Comparison of ENCODE assay signal across 8 cellular contexts in genomic region chr11:113314389-113315301, GRCh38. TPM values are rescaled to one million over a fixed set of nuclear protein-coding genes. Genes with fewer than 3 reads are reported as not detected.
DNase-seq lines count a peak whose midpoint lies in the region; ATAC-seq and TF ChIP-seq lines count a peak whose summit lies in the region.

TSS of gene TTC12 (plus strand) at chr11:113314583. CDS start at chr11:113316258, 1,675 bp downstream.

- peak; percentile 88 to 92 (median 90) for DNase-seq in CD4-positive, CD25-positive, alpha-beta regulatory T cell
- DNase-seq in OCI-LY7 (ENCODE audit: low spot score) (peak; percentile 74), esophagus muscularis mucosa (ENCODE audit: extremely low spot score) (peak; percentile 98), myocyte (ENCODE audit: low read depth) (peak; percentile 96)
- DNase-seq in activated T-cell treated with anti-CD3 and anti-CD28 coated beads, Interleukin-2, amount 50 U/mL, for 4 hours: peak; percentile 92
- DNase-seq in stimulated activated CD8-positive, alpha-beta memory T cell treated with anti-CD3 and anti-CD28 coated beads, Interleukin-7, amount 100 ng/mL, for 24 hours (ENCODE audit: low read depth): peak; percentile 87

- H3K27ac ChIP-seq in CD4-positive, CD25-positive, alpha-beta regulatory T cell (ENCODE audit: insufficient read depth, low read length, poor library complexity, severe bottlenecking): peak within 1 kb of the TSS; percentile 90
- H3K27ac ChIP-seq in OCI-LY7 (ENCODE audit: low read depth, low read length, poor library complexity, severe bottlenecking) (no peak within 1 kb of the TSS), esophagus muscularis mucosa (replicated peaks in 1 of 4) (peak within 1 kb of the TSS; percentile 82 to 91 (median 89))

- H3K27me3 Mint-ChIP-seq in CD4-positive, CD25-positive, alpha-beta regulatory T cell: no peaks in the 10 kb centered on the region
- H3K27me3 Mint-ChIP-seq in activated T-cell treated with anti-CD3 and anti-CD28 coated beads, Interleukin-2, amount 50 U/mL, for 4 hours (ENCODE audit: low read depth): no peaks in the 10 kb centered on the region

- H3K4me1 ChIP-seq in CD4-positive, CD25-positive, alpha-beta regulatory T cell (ENCODE audit: control insufficient read depth, insufficient read depth, low read length, poor library complexity, severe bottlenecking): peaks cover 13% of the 10 kb centered on the region
- H3K4me1 ChIP-seq in OCI-LY7 (ENCODE audit: insufficient read depth, low read length, poor library complexity, severe bottlenecking) (peaks cover 3% of the 10 kb centered on the region), esophagus muscularis mucosa (peaks cover 16 to 33% (median 26%) of the 10 kb centered on the region in 4 donors)

- H3K4me3 ChIP-seq in CD4-positive, CD25-positive, alpha-beta regulatory T cell (ENCODE audit: low read depth, low read length): peak within 1 kb of the TSS; percentile 88
- H3K4me3 ChIP-seq in OCI-LY7 (ENCODE audit: low read depth, low read length, poor library complexity, severe bottlenecking) (peak within 1 kb of the TSS; percentile 72), esophagus muscularis mucosa (peak within 1 kb of the TSS; percentile 70 to 83 (median 75))

- H3K9me3 ChIP-seq in CD4-positive, CD25-positive, alpha-beta regulatory T cell (ENCODE audit: control insufficient read depth in 2 of 2, low read length in 2 of 2): no peaks in the 10 kb centered on the region
- H3K9me3 ChIP-seq in OCI-LY7 (ENCODE audit: low read length) (no peaks in the 10 kb centered on the region), esophagus muscularis mucosa (no peaks in the 10 kb centered on the region)

- peaks cover 25% of the 10 kb centered on the region for H3K36me3 Mint-ChIP-seq in CD4-positive, CD25-positive, alpha-beta regulatory T cell
- peaks cover 24% of the 10 kb centered on the region for H3K36me3 Mint-ChIP-seq in activated T-cell treated with anti-CD3 and anti-CD28 coated beads, Interleukin-2, amount 50 U/mL, for 4 hours (ENCODE audit: insufficient read depth)

- no peak for TF ChIP-seq CTCF in OCI-LY7 (conservative IDR thresholded peaks at IDR 0.05; ENCODE audit: low read length)
- TF ChIP-seq CTCF in esophagus muscularis mucosa (IDR thresholded peaks at IDR 0.05): no peak

- peak within 1 kb of the TSS; percentile 75 for H2AFZ ChIP-seq in OCI-LY7 (ENCODE audit: low read length)

- intact Hi-C loops in OCI-LY7 (cut with micrococcal nuclease; ENCODE audit: unreplicated experiment): no loop called here
- intact Hi-C loops in esophagus muscularis mucosa (cut with DNase I): loop anchor here (10.0 kb wide), 1 partner anchor 1230 kb away; the partner anchor contains the start of genes SDHD and TIMM8B

- peaks cover 0 to 2% (median 0%) of the 10 kb centered on the region in 7 donors for H3K9me3 Mint-ChIP-seq in CD4-positive, CD25-positive, alpha-beta regulatory T cell
- no peaks in the 10 kb centered on the region for H3K9me3 Mint-ChIP-seq in activated T-cell treated with anti-CD3 and anti-CD28 coated beads, Interleukin-2, amount 50 U/mL, for 4 hours

- peak within 1 kb of the TSS; percentile 82 to 96 (median 90) for H3K4me3 Mint-ChIP-seq in CD4-positive, CD25-positive, alpha-beta regulatory T cell
- H3K4me3 Mint-ChIP-seq in activated T-cell treated with anti-CD3 and anti-CD28 coated beads, Interleukin-2, amount 50 U/mL, for 4 hours: peak within 1 kb of the TSS; percentile 83

- CTCF ChIA-PET in OCI-LY7 (lab: Charles Lee; ENCODE audit: unreplicated experiment): no interaction called here

- TF ChIP-seq EP300 in esophagus muscularis mucosa (IDR thresholded peaks at IDR 0.05): no peak

- H3K27ac Mint-ChIP-seq in CD4-positive, CD25-positive, alpha-beta regulatory T cell: peak within 1 kb of the TSS; percentile 94 to 97 (median 96)

- H4K20me1 ChIP-seq in OCI-LY7 (ENCODE audit: insufficient read depth, low read length): no peaks in the 10 kb centered on the region

- POLR2A ChIA-PET in OCI-LY7 (lab: Charles Lee): no interaction called here

- no peaks in the 10 kb centered on the region for H3K27me3 ChIP-seq in CD4-positive, CD25-positive, alpha-beta regulatory T cell (ENCODE audit: control insufficient read depth, insufficient read depth, low read length)
- H3K27me3 ChIP-seq in esophagus muscularis mucosa: no peaks in the 10 kb centered on the region

- ATAC-seq in CD4-positive, CD25-positive, alpha-beta regulatory T cell (ENCODE audit: low read depth in 2 of 2): peak; percentile 99
- ATAC-seq in GM19397 (IDR thresholded peaks at IDR 0.05; ENCODE audit: unreplicated experiment) (peak; percentile 97), HG03571 (IDR thresholded peaks at IDR 0.05; ENCODE audit: unreplicated experiment) (peak; percentile 99)
- ATAC-seq in activated T-cell treated with anti-CD3 and anti-CD28 coated beads, Interleukin-2, amount 50 U/mL, for 4 hours: peak; percentile 99 to 100

- WGBS in esophagus muscularis mucosa: 30% methylated on average over 24 of the region's 64 CpGs

- no peaks in the 10 kb centered on the region for H3K9me2 ChIP-seq in OCI-LY7 (ENCODE audit: insufficient read depth, low read length)

- no peak for TF ChIP-seq POLR2A in esophagus muscularis mucosa (IDR thresholded peaks at IDR 0.05; ENCODE audit: low read depth)

- H3K4me1 Mint-ChIP-seq in CD4-positive, CD25-positive, alpha-beta regulatory T cell: peaks cover 0 to 56% (median 32%) of the 10 kb centered on the region in 4 donors
- H3K4me1 Mint-ChIP-seq in activated T-cell treated with anti-CD3 and anti-CD28 coated beads, Interleukin-2, amount 50 U/mL, for 4 hours (ENCODE audit: low read depth): peaks cover 29% of the 10 kb centered on the region

- H3K79me2 ChIP-seq in OCI-LY7 (ENCODE audit: insufficient read depth, low read depth, low read length): no peaks in the 10 kb centered on the region

- H3K4me2 ChIP-seq in OCI-LY7 (ENCODE audit: low read length): peak within 1 kb of the TSS; percentile 57

- no TSS peak for BruUV-seq in OCI-LY7 (replicated peaks; lab: Mats Ljungman, UMichigan)

- peaks cover 15% of the 10 kb centered on the region for H3K36me3 ChIP-seq in CD4-positive, CD25-positive, alpha-beta regulatory T cell (ENCODE audit: control insufficient read depth, insufficient read depth, low read length)
- H3K36me3 ChIP-seq in OCI-LY7 (ENCODE audit: insufficient read depth, low read length) (no peaks in the 10 kb centered on the region), esophagus muscularis mucosa (peaks cover 0 to 17% (median 6%) of the 10 kb centered on the region in 4 donors)

RNA-seq across cellular contexts. Expression of gene TTC12, which starts in this region (rescaled TPM):
- total RNA-seq in CD4-positive, CD25-positive, alpha-beta regulatory T cell: 22.2 TPM
- polyA plus RNA-seq in CD4-positive, CD25-positive, alpha-beta regulatory T cell: 10 to 100 TPM in 2 of 4 donors, 1 to 10 TPM in 2; 8.0 to 12.7 (median 10.1) TPM
- total RNA-seq in OCI-LY7 (2014; rRNA removed; shearing (Covaris generic)): 3.6 and 4.4 TPM in 2 replicates
- total RNA-seq in OCI-LY7 (2022) (3.9 and 4.1 TPM in 2 replicates), esophagus muscularis mucosa (10 to 100 TPM; 10.4 to 16.2 (median 13.3) TPM), myocyte (4.3 and 6.3 TPM in 2 replicates)
- total RNA-seq in activated T-cell treated with anti-CD3 and anti-CD28 coated beads, Interleukin-2, amount 50 U/mL, for 4 hours: 10 to 100 TPM in 1 of 3 donors, 1 to 10 TPM in 2; 4.0 to 11.0 (median 7.5) TPM
- 6.4 TPM for polyA plus RNA-seq in myocyte (2012)
